8 cellular contexts compared by ENCODE assay signal in the genomic region with DNA sequence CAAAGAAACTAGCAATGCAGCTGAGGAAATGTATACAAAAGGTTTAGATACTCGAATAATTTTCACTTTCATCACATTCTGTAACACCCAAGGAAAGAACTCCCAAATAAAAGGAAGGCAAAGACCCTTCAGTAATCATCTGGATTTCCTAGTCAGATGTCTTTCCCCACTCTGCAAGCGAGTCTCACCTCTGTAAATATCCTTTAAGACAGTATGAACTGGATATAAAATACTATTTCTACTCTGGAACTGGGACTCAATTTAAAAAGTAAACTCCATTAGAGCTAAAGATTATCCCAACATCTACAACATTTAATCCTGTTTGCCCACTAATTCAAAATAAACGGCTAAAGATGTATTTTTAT. TPM values are rescaled to one million over a fixed set of nuclear protein-coding genes. Genes with fewer than 3 reads are reported as not detected.
A peak's percentile ranks its signal among the peaks of the same experiment; 100 is the strongest.
DNase-seq lines count a peak whose midpoint lies in the region; ATAC-seq, FAIRE-seq and TF ChIP-seq lines count a peak whose summit lies in the region.

No MANE protein-coding gene starts in this region.

- H3K9me3 ChIP-seq in keratinocyte (ENCODE audit: control insufficient read depth, low read depth, low read length), result no peaks in the 10 kb centered on the region

- no peaks in the 10 kb centered on the region for H3K36me3 Mint-ChIP-seq in activated CD4-positive, alpha-beta T cell treated with anti-CD3 and anti-CD28 coated beads for 36 hours (ENCODE audit: low read depth)
- H3K36me3 Mint-ChIP-seq in activated CD4-positive, alpha-beta memory T cell treated with anti-CD3 and anti-CD28 coated beads for 36 hours, result no peaks in the 10 kb centered on the region

- TF ChIP-seq CTCF in keratinocyte (optimal IDR thresholded peaks at IDR 0.05 in 1 of 3, IDR thresholded peaks at IDR 0.05 in 1 of 3, conservative IDR thresholded peaks at IDR 0.05 in 1 of 3; ENCODE audit: extremely low read depth in 1 of 3, insufficient read depth in 2 of 3, low read length in 3 of 3), result no peak

- H3K9ac ChIP-seq in keratinocyte (ENCODE audit: control insufficient read depth, extremely low read depth, insufficient read depth, low read length), result peak overlapping the region; percentile 84

- FAIRE-seq in keratinocyte (lab: Jason Lieb, UNC), result no peak

- peaks cover 55% of the 10 kb centered on the region for H3K4me1 Mint-ChIP-seq in activated CD4-positive, alpha-beta T cell treated with anti-CD3 and anti-CD28 coated beads for 36 hours
- peaks cover 49% of the 10 kb centered on the region for H3K4me1 Mint-ChIP-seq in activated CD4-positive, alpha-beta memory T cell treated with anti-CD3 and anti-CD28 coated beads for 36 hours (ENCODE audit: low read depth)

- H3K4me1 ChIP-seq in keratinocyte (ENCODE audit: control insufficient read depth, extremely low read depth, insufficient read depth, low read length), result peaks cover 36% of the 10 kb centered on the region

- H3K27me3 Mint-ChIP-seq in activated CD4-positive, alpha-beta T cell treated with anti-CD3 and anti-CD28 coated beads for 36 hours, result no peaks in the 10 kb centered on the region
- H3K27me3 Mint-ChIP-seq in activated CD4-positive, alpha-beta memory T cell treated with anti-CD3 and anti-CD28 coated beads for 36 hours, result no peaks in the 10 kb centered on the region

- no peaks in the 10 kb centered on the region for H3K9me3 Mint-ChIP-seq in activated CD4-positive, alpha-beta T cell treated with anti-CD3 and anti-CD28 coated beads for 36 hours (ENCODE audit: low read depth)
- no peaks in the 10 kb centered on the region for H3K9me3 Mint-ChIP-seq in activated CD4-positive, alpha-beta memory T cell treated with anti-CD3 and anti-CD28 coated beads for 36 hours

- H2AFZ ChIP-seq in keratinocyte (ENCODE audit: control insufficient read depth, low read length), result peak overlapping the region; percentile 66

- H3K4me2 ChIP-seq in keratinocyte (ENCODE audit: control insufficient read depth, extremely low read depth, insufficient read depth, low read depth, low read length), result peak overlapping the region; percentile 87

- H4K20me1 ChIP-seq in keratinocyte (ENCODE audit: control insufficient read depth, extremely low read depth, insufficient read depth, low read length), result no peaks in the 10 kb centered on the region

- POLR2A ChIA-PET in activated CD4-positive, alpha-beta T cell treated with anti-CD3 and anti-CD28 coated beads for 36 hours (lab: Charles Lee), result interaction anchor here (0.9 kb wide), 1 partner anchor 27 kb away, joined by 6 read pairs; no protein-coding TSS in a partner anchor
- POLR2A ChIA-PET in activated CD4-positive, alpha-beta memory T cell treated with anti-CD3 and anti-CD28 coated beads for 36 hours (lab: Charles Lee), result no interaction called here

- dilution Hi-C loops in keratinocyte (cut with MboI; ENCODE audit: extremely low pct_ligation_motif_present, low sequenced_read_pairs), result no loop called here

- H3K27ac Mint-ChIP-seq in activated CD4-positive, alpha-beta T cell treated with anti-CD3 and anti-CD28 coated beads for 36 hours, result peak overlapping the region; percentile 99
- H3K27ac Mint-ChIP-seq in activated CD4-positive, alpha-beta memory T cell treated with anti-CD3 and anti-CD28 coated beads for 36 hours, result peak overlapping the region; percentile 96

- H3K36me3 ChIP-seq in keratinocyte (ENCODE audit: control insufficient read depth in 2 of 2, extremely low read depth in 1 of 2, insufficient read depth in 2 of 2, low read length in 2 of 2), result peaks cover 0 to 5% of the 10 kb centered on the region in 2 experiments

- no peak for DNase-seq in activated CD4-positive, alpha-beta T cell treated with anti-CD3 and anti-CD28 coated beads for 36 hours
- no peak for DNase-seq in activated CD4-positive, alpha-beta T cell treated with anti-CD3 and anti-CD28 coated beads, Interleukin-2, amount 50 U/mL, for 1 hour
- no peak for DNase-seq in activated CD4-positive, alpha-beta memory T cell treated with anti-CD3 and anti-CD28 coated beads for 36 hours
- DNase-seq in keratinocyte (ENCODE audit: low read depth, low spot score) (no peak), KG1 (lab: John Stamatoyannopoulos, UW) (no peak)

- peaks cover 2% of the 10 kb centered on the region for H3K9me1 ChIP-seq in keratinocyte (ENCODE audit: control insufficient read depth, extremely low read depth, insufficient read depth, low read length)

- intact Hi-C loops in activated CD4-positive, alpha-beta T cell treated with anti-CD3 and anti-CD28 coated beads for 36 hours (cut with DNase I, micrococcal nuclease), result loop anchor here (1.0 to 10.0 kb wide), 5 partner anchors 25 to 308 kb away; a partner anchor contains a TSS
- intact Hi-C loops in activated CD4-positive, alpha-beta memory T cell treated with anti-CD3 and anti-CD28 coated beads for 36 hours (cut with micrococcal nuclease), result loop anchor here (1.0 to 2.0 kb wide), 2 partner anchors 25 to 76 kb away; no protein-coding TSS in a partner anchor

- peaks cover 49% of the 10 kb centered on the region for H3K79me2 ChIP-seq in keratinocyte (ENCODE audit: control insufficient read depth, insufficient read depth, low read length)

- no peaks in the 10 kb centered on the region for H3K27me3 ChIP-seq in keratinocyte (ENCODE audit: control insufficient read depth, extremely low read depth, insufficient read depth, low read length)

- peak overlapping the region; percentile 82 for H3K27ac ChIP-seq in keratinocyte (ENCODE audit: control insufficient read depth, insufficient read depth, low read length)
- peak overlapping the region; percentile 14 for H3K27ac ChIP-seq in temporal lobe (ENCODE audit: low read depth, low read length)

- CTCF ChIA-PET in activated CD4-positive, alpha-beta T cell treated with anti-CD3 and anti-CD28 coated beads for 36 hours (lab: Charles Lee), result interaction anchor here (0.7 to 1.3 kb wide), 5 partner anchors 11 to 458 kb away, joined by 3 to 8 read pairs (median 5); no protein-coding TSS in a partner anchor
- CTCF ChIA-PET in activated CD4-positive, alpha-beta memory T cell treated with anti-CD3 and anti-CD28 coated beads for 36 hours (lab: Charles Lee), result interaction anchor here (1.0 to 1.5 kb wide), 4 partner anchors 27 to 644 kb away, joined by 3 to 11 read pairs (median 4); no protein-coding TSS in a partner anchor

- peak overlapping the region in 2 of 3 experiments; percentile 61 to 77 for H3K4me3 ChIP-seq in keratinocyte (ENCODE audit: control insufficient read depth in 2 of 3, extremely low read depth in 1 of 3, insufficient read depth in 2 of 3, low read depth in 1 of 3, low read length in 3 of 3)

- peak overlapping the region; percentile 86 for H3K4me3 Mint-ChIP-seq in activated CD4-positive, alpha-beta T cell treated with anti-CD3 and anti-CD28 coated beads for 36 hours
- H3K4me3 Mint-ChIP-seq in activated CD4-positive, alpha-beta memory T cell treated with anti-CD3 and anti-CD28 coated beads for 36 hours, result peak overlapping the region; percentile 89

- ATAC-seq in activated CD4-positive, alpha-beta T cell treated with anti-CD3 and anti-CD28 coated beads for 36 hours, result peak; percentile 15
- no peak for ATAC-seq in HG03571 (IDR thresholded peaks at IDR 0.05; ENCODE audit: unreplicated experiment)
- no peak for ATAC-seq in HG02885 (IDR thresholded peaks at IDR 0.05; ENCODE audit: poor library complexity, unreplicated experiment)

RNA-seq across cellular contexts. Expression of a gene that starts 27.0 kb away (rescaled TPM):
- total RNA-seq in activated CD4-positive, alpha-beta T cell treated with anti-CD3 and anti-CD28 coated beads for 36 hours, result 1 to 10 TPM; 6.8 to 7.3 TPM
- 1 to 10 TPM; 3.8 to 7.5 TPM for total RNA-seq in activated CD4-positive, alpha-beta memory T cell treated with anti-CD3 and anti-CD28 coated beads for 36 hours
- polyA plus RNA-seq in keratinocyte, result 31.9 to 53.3 TPM (median 39.9 TPM) in 3 replicates
- polyA plus RNA-seq in keratinocyte (2011; ENCODE audit: low read depth), result 5.3 TPM
- polyA plus RNA-seq in keratinocyte (2011; cell fraction: cytosol; rRNA removed), result 18.9 and 22.5 TPM in 2 replicates
- 63.6 and 69.3 TPM in 2 replicates for polyA plus RNA-seq in keratinocyte (2011; cell fraction: nucleus; rRNA removed)
- 10.2 and 34.7 TPM in 2 replicates for polyA plus RNA-seq in keratinocyte (2012; ENCODE audit: low replicate concordance)
- 82.9 to 226 TPM (median 112 TPM) in 3 replicates for polyA minus RNA-seq in keratinocyte
- polyA minus RNA-seq in keratinocyte (2011; cell fraction: cytosol; rRNA and poly(A)+ RNA removed), result 41.6 TPM
- 71.8 and 103 TPM in 2 replicates for polyA minus RNA-seq in keratinocyte (2011; cell fraction: nucleus; rRNA and poly(A)+ RNA removed)
- 8.4 TPM for total RNA-seq in temporal lobe

RNA-seq across cellular contexts. Expression of a gene that starts 47.6 kb away (rescaled TPM):
- total RNA-seq in activated CD4-positive, alpha-beta T cell treated with anti-CD3 and anti-CD28 coated beads for 36 hours, result 10 to 100 TPM; 11.8 to 13.0 TPM
- total RNA-seq in activated CD4-positive, alpha-beta memory T cell treated with anti-CD3 and anti-CD28 coated beads for 36 hours, result 1 to 10 TPM; 8.5 to 9.9 TPM
- 5.2 to 8.5 TPM (median 5.6 TPM) in 3 replicates for polyA plus RNA-seq in keratinocyte
- polyA plus RNA-seq in keratinocyte (2011; ENCODE audit: low read depth), result 3.4 TPM
- polyA plus RNA-seq in keratinocyte (2011; cell fraction: cytosol; rRNA removed), result 2.3 and 3.5 TPM in 2 replicates
- polyA plus RNA-seq in keratinocyte (2011; cell fraction: nucleus; rRNA removed), result 16.9 and 17.3 TPM in 2 replicates
- 4.0 TPM in 2 replicates for polyA plus RNA-seq in keratinocyte (2012; ENCODE audit: low replicate concordance)
- polyA minus RNA-seq in keratinocyte, result 8.9 to 23.7 TPM (median 13.0 TPM) in 3 replicates
- 4.4 TPM for polyA minus RNA-seq in keratinocyte (2011; cell fraction: cytosol; rRNA and poly(A)+ RNA removed)
- polyA minus RNA-seq in keratinocyte (2011; cell fraction: nucleus; rRNA and poly(A)+ RNA removed), result 12.7 and 20.5 TPM in 2 replicates
- total RNA-seq in temporal lobe, result 5.7 TPM
